In genomic region chr11:124799384-124800225, GRCh38 we compare ENCODE assay signal across 1 cellular context.
TF ChIP-seq lines count a peak whose summit lies in the region.

No MANE protein-coding gene starts in this region.

TF ChIP-seq in GM12878, 131 proteins besides CTCF, POLR2A, EP300 and RAD21 (continued from another document):
- TF ChIP-seq NR2C1 (IDR thresholded peaks at IDR 0.05) (no peak), EED (IDR thresholded peaks at IDR 0.05; ENCODE audit: low read depth) (no peak; the same call in 1 of the 2 replicates), RUNX3 (IDR thresholded peaks at IDR 0.05; ENCODE audit: low read length) (no peak), IRF5 (IDR thresholded peaks at IDR 0.05; ENCODE audit: borderline replicate concordance) (no peak), HDAC2 (IDR thresholded peaks at IDR 0.05) (no peak), MTA3 (IDR thresholded peaks at IDR 0.05; ENCODE audit: borderline replicate concordance, low read length) (no peak), SMAD5 (IDR thresholded peaks at IDR 0.05; ENCODE audit: low read depth) (no peak), RFX5 (IDR thresholded peaks at IDR 0.05; ENCODE audit: low read depth, low read length) (no peak), LARP7 (IDR thresholded peaks at IDR 0.05) (0 out of 2 replicates have a peak, but pooled peaks have one; percentile 22), SUPT20H (IDR thresholded peaks at IDR 0.05; ENCODE audit: borderline replicate concordance, control insufficient read depth, low read depth, low read length) (no peak), CBFB (IDR thresholded peaks at IDR 0.05; ENCODE audit: low read depth) (no peak), RELB (IDR thresholded peaks at IDR 0.05; ENCODE audit: low read depth) (no peak), NBN (IDR thresholded peaks at IDR 0.05) (0 out of 2 replicates have a peak, but pooled peaks have one; percentile 30), ZNF217 (IDR thresholded peaks at IDR 0.05) (no peak), ZNF384 (IDR thresholded peaks at IDR 0.05; ENCODE audit: borderline replicate concordance, low read depth, low read length) (no peak), ZBTB11 (CRISPR knock-in tag; IDR thresholded peaks at IDR 0.05) (no peak), CBX3 (IDR thresholded peaks at IDR 0.05; ENCODE audit: borderline replicate concordance, low read depth) (no peak), TCF12 (IDR thresholded peaks at IDR 0.05; ENCODE audit: low read depth, low read length) (no peak), RCOR1 (conservative IDR thresholded peaks at IDR 0.05; ENCODE audit: low read depth, low read length) (no peak), SREBF1 (IDR thresholded peaks at IDR 0.05; ENCODE audit: low read length) (no peak), ZNF687 (IDR thresholded peaks at IDR 0.05) (0 out of 2 replicates have a peak, but pooled peaks have one; percentile 13), BMI1 (IDR thresholded peaks at IDR 0.05; ENCODE audit: borderline replicate concordance) (no peak)
